In genomic region chr20:3679749-3680700, GRCh38 we compare ENCODE assay signal across 1 cellular context.
TF ChIP-seq lines count a peak whose summit lies in the region.

No MANE protein-coding gene starts in this region.

TF ChIP-seq in K562, 482 proteins besides CTCF, POLR2A, EP300 and RAD21:
- TF ChIP-seq ZFX (CRISPR knock-in tag; IDR thresholded peaks at IDR 0.05) (no peak), ZFP36 (IDR thresholded peaks at IDR 0.05; ENCODE audit: low read depth, low read length, partially characterized antibody) (peak; percentile 95), ATF1 (CRISPR knock-in tag; IDR thresholded peaks at IDR 0.05) (no peak), ATF1 (tag; IDR thresholded peaks at IDR 0.05) (no peak), SP2 (IDR thresholded peaks at IDR 0.05; ENCODE audit: extremely low read depth, low read depth, low read length, poor library complexity, severe bottlenecking) (no peak), SIN3A (IDR thresholded peaks at IDR 0.05; ENCODE audit: borderline replicate concordance in 2 of 2, control insufficient read depth in 1 of 2, low read depth in 2 of 2, low read length in 2 of 2) (no peak), RBM25 (IDR thresholded peaks at IDR 0.05; ENCODE audit: low read depth, low read length, severe bottlenecking) (peak; percentile 38), BCOR (IDR thresholded peaks at IDR 0.05) (peak; percentile 52; the same call in 1 of the 2 replicates)
